29 cellular contexts compared by ENCODE assay signal in genomic region chr4:162458051-162458450, GRCh38.
DNase-seq lines count a peak whose midpoint lies in the region; TF ChIP-seq lines count a peak whose summit lies in the region.
"Had no signal": no experiment of that assay in that cellular context is flagged by ENCODE, and none has a peak within 500 bp of the region (broad histone marks: within the 10 kb centered on the region; RNA-seq: fewer than 3 reads in every experiment).

No MANE protein-coding gene starts in this region.

- H3K9me3 ChIP-seq in uterus, result no peaks in the 10 kb centered on the region
- H3K9me3 ChIP-seq: A549; BLaER1; BLaER1 treated with 17β-estradiol and CSF1 and Interleukin-3, amounts not matched to agents 10 nM and 100 nM; Caco-2 had no signal

- no peak for TF ChIP-seq CTCF in uterus (IDR thresholded peaks at IDR 0.05)

- no peaks in the 10 kb centered on the region for H3K27me3 ChIP-seq in uterus
- H3K27me3 ChIP-seq: BE2C; BLaER1; BLaER1 treated with 17β-estradiol and CSF1 and Interleukin-3, amounts not matched to agents 10 nM and 100 nM had no signal

- no peak overlapping the region for H3K4me3 ChIP-seq in uterus
- H3K4me3 ChIP-seq: A549; BLaER1; BLaER1 treated with 17β-estradiol and CSF1 and Interleukin-3, amounts not matched to agents 10 nM and 100 nM had no signal

- in situ Hi-C loops in G401 (cut with HindIII; ENCODE audit: low sequenced_read_pairs), result no loop called here

- no peak for TF ChIP-seq POLR2A in uterus (IDR thresholded peaks at IDR 0.05)

- no peaks in the 10 kb centered on the region for H3K36me3 ChIP-seq in uterus
- H3K36me3 ChIP-seq: BE2C; BLaER1; BLaER1 treated with 17β-estradiol and CSF1 and Interleukin-3, amounts not matched to agents 10 nM and 100 nM had no signal

- DNase-seq in G401 (ENCODE audit: low spot score) (peak; percentile 64), cerebellar cortex (ENCODE audit: low spot score) (peak; percentile 54), cerebellum (ENCODE audit: low spot score) (peak; percentile 13), NCI-H2227 treated with DMSO at 0.1 percent for 48 hours (lab: John Stamatoyannopoulos, UW) (no peak), mesenteric fat pad (ENCODE audit: low spot score) (no peak), uterus (no peak)
- DNase-seq: 8988T; ACHN; AML-193; BE2C; Caco-2; Calu3; CD4-positive, alpha-beta memory T cell; CD4-positive, alpha-beta T cell; CD4-positive, CD25-positive, alpha-beta regulatory T cell; CD8-positive, alpha-beta memory T cell; CD8-positive, alpha-beta T cell; COR-L47; DMS 273 treated with DMSO at 0.1 percent for 48 hours; DMS153; DMS79; DMS79 treated with DMSO at 0.1 percent for 48 hours; DND-41; EL had no signal

- H3K27ac ChIP-seq in uterus, result no peak overlapping the region
- H3K27ac ChIP-seq: 22Rv1; A549; BLaER1; BLaER1 treated with 17β-estradiol and CSF1 and Interleukin-3, amounts not matched to agents 10 nM and 100 nM; C4-2B had no signal

- intact Hi-C loops in uterus (cut with DNase I; ENCODE audit: low total_unique reads), result no loop called here

- no peaks in the 10 kb centered on the region for H3K4me1 ChIP-seq in uterus
- H3K4me1 ChIP-seq: A549; BE2C; BLaER1; BLaER1 treated with 17β-estradiol and CSF1 and Interleukin-3, amounts not matched to agents 10 nM and 100 nM; Caco-2 had no signal

Comparison
In these comparisons a context has a peak if more than half of its experiments do, and no peak if none do; other contexts are left out.
1. DNase-seq: peak in G401 (single experiment), cerebellar cortex (single experiment) and cerebellum (single experiment); none in NCI-H2227 treated with DMSO at 0.1 percent for 48 hours (single experiment), mesenteric fat pad (single experiment) and uterus (0 of 2).